24 cellular contexts compared by ENCODE assay signal in the genomic region with DNA sequence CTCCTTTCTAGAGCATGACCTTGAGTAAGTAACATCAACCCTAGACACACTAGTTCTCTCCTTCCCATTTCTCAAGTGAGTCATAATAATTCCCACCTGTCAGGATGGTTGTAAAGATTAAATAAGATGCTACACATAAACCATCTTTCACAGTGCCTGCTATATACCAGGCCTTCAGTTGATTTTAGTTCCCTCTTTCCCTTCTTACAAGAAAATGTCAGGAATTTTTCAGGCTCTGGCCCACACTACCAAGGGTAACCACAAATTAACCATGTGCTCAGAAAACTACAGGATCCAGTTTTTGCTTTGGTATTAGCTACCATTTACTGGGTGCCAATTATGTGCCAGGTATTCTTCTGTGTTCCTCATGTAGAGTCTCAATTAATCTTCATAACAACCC. TPM values are rescaled to one million over a fixed set of nuclear protein-coding genes. Genes with fewer than 3 reads are reported as not detected.
DNase-seq lines count a peak whose midpoint lies in the region; ATAC-seq and TF ChIP-seq lines count a peak whose summit lies in the region.
"Had no signal": no experiment of that assay in that cellular context is flagged by ENCODE, and none has a peak within 500 bp of the region (broad histone marks: within the 10 kb centered on the region; RNA-seq: fewer than 3 reads in every experiment).

No MANE protein-coding gene starts in this region.

- intact Hi-C loops in IMR-90 (cut with micrococcal nuclease): no loop called here

- 0 out of 2 replicates have a peak, but pooled peaks have one; percentile 27 for ATAC-seq in IMR-90 (ENCODE audit: low read depth)
- no peak for ATAC-seq in HG03095 (IDR thresholded peaks at IDR 0.05; ENCODE audit: unreplicated experiment)
- ATAC-seq in HG03135 (IDR thresholded peaks at IDR 0.05; ENCODE audit: unreplicated experiment): no peak

- H2BK5ac ChIP-seq in IMR-90 (ENCODE audit: low read depth, low read length, poor library complexity, severe bottlenecking): no peak overlapping the region

- H3K4me2 ChIP-seq in IMR-90 (ENCODE audit: low read depth, low read length): no peak overlapping the region
- peak overlapping the region; percentile 17 for H3K4me2 ChIP-seq in smooth muscle cell
- H3K4me2 ChIP-seq: KMS-11, PC-9 had no signal

- no peak for TF ChIP-seq CTCF in AG10803 (conservative IDR thresholded peaks at IDR 0.05; ENCODE audit: low read length)
- no peak for TF ChIP-seq CTCF in IMR-90 (conservative IDR thresholded peaks at IDR 0.05; ENCODE audit: low read depth, low read length)
- TF ChIP-seq CTCF in astrocyte of the spinal cord (IDR thresholded peaks at IDR 0.05; ENCODE audit: low read depth, low read length): no peak
- TF ChIP-seq CTCF in smooth muscle cell (IDR thresholded peaks at IDR 0.05; ENCODE audit: borderline replicate concordance, insufficient read depth, poor library complexity, severe bottlenecking): no peak

- H2BK15ac ChIP-seq in IMR-90 (ENCODE audit: low read depth, low read length): no peak overlapping the region

- H3K27me3 ChIP-seq in IMR-90 (ENCODE audit: control insufficient read depth, insufficient read depth, low read length) (no peaks in the 10 kb centered on the region), smooth muscle cell (ENCODE audit: low read depth) (no peaks in the 10 kb centered on the region)
- H3K27me3 ChIP-seq: SJSA1 had no signal

- TF ChIP-seq RAD21 in IMR-90 (IDR thresholded peaks at IDR 0.05; ENCODE audit: low read length): no peak

- H4K20me1 ChIP-seq in IMR-90 (ENCODE audit: insufficient read depth, low read length) (no peaks in the 10 kb centered on the region), smooth muscle cell (ENCODE audit: low read depth) (no peaks in the 10 kb centered on the region)

- H3F3A ChIP-seq in smooth muscle cell (ENCODE audit: low read depth): peaks cover 7% of the 10 kb centered on the region

- CTCF ChIA-PET in IMR-90 (lab: Yijun Ruan, JAX): no interaction called here

- no peak overlapping the region for H2AK5ac ChIP-seq in IMR-90 (ENCODE audit: low read depth, low read length)

- no peak overlapping the region for H3K27ac ChIP-seq in IMR-90 (ENCODE audit: insufficient read depth, low read length)
- H3K27ac ChIP-seq in smooth muscle cell (ENCODE audit: low read depth): no peak overlapping the region
- H3K27ac ChIP-seq: GM23248, KMS-11, PC-9, SJSA1 had no signal

- H3K9me3 ChIP-seq in IMR-90 (ENCODE audit: control insufficient read depth, insufficient read depth, low read length) (no peaks in the 10 kb centered on the region), smooth muscle cell (replicated peaks; ENCODE audit: low read depth) (no peaks in the 10 kb centered on the region)
- H3K9me3 ChIP-seq: SJSA1 had no signal

- no peak overlapping the region for H2AK9ac ChIP-seq in IMR-90 (replicated peaks; ENCODE audit: low read depth, low read length, poor library complexity)

- no peak overlapping the region for H3K23ac ChIP-seq in IMR-90 (ENCODE audit: low read depth, low read length)

- no peaks in the 10 kb centered on the region for H3K79me1 ChIP-seq in IMR-90 (ENCODE audit: low read depth in 1 of 2, low read length in 2 of 2)

- no peak overlapping the region for H3K4ac ChIP-seq in IMR-90 (ENCODE audit: low read depth, low read length)

- H2AFZ ChIP-seq in IMR-90 (replicated peaks; ENCODE audit: low read length, poor library complexity) (no peak overlapping the region), smooth muscle cell (ENCODE audit: low read depth) (no peak overlapping the region)
- H2AFZ ChIP-seq: GM23248, PC-9 had no signal

- no peak overlapping the region for H3K14ac ChIP-seq in IMR-90 (replicated peaks; ENCODE audit: low read depth, low read length)

- DNase-seq in AG10803 (ENCODE audit: low read depth): peak; percentile 62
- no peak for DNase-seq in IMR-90
- DNase-seq in astrocyte of the spinal cord (ENCODE audit: low read depth, low spot score): peak; percentile 22
- DNase-seq in smooth muscle cell (lab: John Stamatoyannopoulos, UW; ENCODE audit: unreplicated experiment): no peak
- no peak for DNase-seq in ureter (ENCODE audit: low spot score)
- DNase-seq: 8988T; ACHN; C1 segment of cervical spinal cord; CD4-positive, alpha-beta memory T cell; COR-L47; EL; GDM1; H9; MM.1S; NCI-H2029; NCI-H446 treated with DMSO at 0.1 percent for 48 hours; NCI-H526 treated with DMSO at 0.1 percent for 48 hours; PC-9; Right ventricle myocardium superior had no signal

- H3K36me3 ChIP-seq in IMR-90 (ENCODE audit: control insufficient read depth, insufficient read depth, low read length): peaks cover 7% of the 10 kb centered on the region
- no peaks in the 10 kb centered on the region for H3K36me3 ChIP-seq in smooth muscle cell (ENCODE audit: low read depth)

- no peak overlapping the region for H3K18ac ChIP-seq in IMR-90 (ENCODE audit: low read depth, low read length)

- no peak overlapping the region for H2BK120ac ChIP-seq in IMR-90 (ENCODE audit: low read depth, low read length)

- no peak overlapping the region for H3K56ac ChIP-seq in IMR-90 (ENCODE audit: extremely low read depth, insufficient read depth, low read length)

- no peaks in the 10 kb centered on the region for H3K9me1 ChIP-seq in IMR-90 (ENCODE audit: insufficient read depth, low read length)

- in situ Hi-C loops in IMR-90 (cut with MboI; ENCODE audit: low sequenced_read_pairs): loop anchor here (25.0 kb wide), 1 partner anchor 156 kb away; a partner anchor contains a TSS
- in situ Hi-C loops in astrocyte of the spinal cord (cut with HindIII; ENCODE audit: low sequenced_read_pairs): no loop called here

- dilution Hi-C loops in IMR-90 (cut with HindIII; ENCODE audit: low sequenced_read_pairs, unreplicated experiment): no loop called here

- H4K5ac ChIP-seq in IMR-90 (ENCODE audit: low read depth, low read length): no peak overlapping the region

- H3K4me3 ChIP-seq in AG10803 (ENCODE audit: low read length) (no peak overlapping the region), IMR-90 (ENCODE audit: insufficient read depth, low read depth, low read length) (no peak overlapping the region), astrocyte of the spinal cord (ENCODE audit: low read depth, low read length) (no peak overlapping the region), smooth muscle cell (no peak overlapping the region)
- H3K4me3 ChIP-seq: GM23248, PC-9, SJSA1 had no signal

- no TSS peak for BruUV-seq in IMR-90 (replicated peaks; lab: Mats Ljungman, UMichigan)

- H3K4me1 ChIP-seq in IMR-90 (ENCODE audit: control insufficient read depth, insufficient read depth, low read length): peaks cover 2% of the 10 kb centered on the region; the same call in 1 of the 2 replicates
- H3K4me1 ChIP-seq in smooth muscle cell (ENCODE audit: low read depth): no peaks in the 10 kb centered on the region
- H3K4me1 ChIP-seq: SJSA1 had no signal

- H2BK20ac ChIP-seq in IMR-90 (ENCODE audit: low read depth, low read length): no peak overlapping the region

- no peak overlapping the region for H4K91ac ChIP-seq in IMR-90 (ENCODE audit: insufficient read depth, low read depth, low read length)

- TF ChIP-seq POLR2A in IMR-90 (IDR thresholded peaks at IDR 0.05; ENCODE audit: low read depth, low read length): no peak

- POLR2A ChIA-PET in IMR-90 (lab: Charles Lee; ENCODE audit: unreplicated experiment): no interaction called here

- H4K8ac ChIP-seq in IMR-90 (ENCODE audit: low read depth in 2 of 2, low read length in 2 of 2): no peak overlapping the region

- no peaks in the 10 kb centered on the region for H3K79me2 ChIP-seq in smooth muscle cell (ENCODE audit: low read depth)

- H3K9ac ChIP-seq in IMR-90 (ENCODE audit: low read depth, low read length) (no peak overlapping the region), smooth muscle cell (ENCODE audit: low read depth) (no peak overlapping the region)
- H3K9ac ChIP-seq: GM23248, KMS-11 had no signal

TF ChIP-seq in IMR-90, 13 proteins besides CTCF, POLR2A, EP300 and RAD21:
- no peak for TF ChIP-seq BHLHE40 (IDR thresholded peaks at IDR 0.05; ENCODE audit: low read depth, low read length)
- no peak for TF ChIP-seq CEBPB (IDR thresholded peaks at IDR 0.05; ENCODE audit: low read depth, low read length)
- TF ChIP-seq RCOR1 (IDR thresholded peaks at IDR 0.05; ENCODE audit: insufficient replicate concordance, low read length): no peak
- TF ChIP-seq, protein P1, sequence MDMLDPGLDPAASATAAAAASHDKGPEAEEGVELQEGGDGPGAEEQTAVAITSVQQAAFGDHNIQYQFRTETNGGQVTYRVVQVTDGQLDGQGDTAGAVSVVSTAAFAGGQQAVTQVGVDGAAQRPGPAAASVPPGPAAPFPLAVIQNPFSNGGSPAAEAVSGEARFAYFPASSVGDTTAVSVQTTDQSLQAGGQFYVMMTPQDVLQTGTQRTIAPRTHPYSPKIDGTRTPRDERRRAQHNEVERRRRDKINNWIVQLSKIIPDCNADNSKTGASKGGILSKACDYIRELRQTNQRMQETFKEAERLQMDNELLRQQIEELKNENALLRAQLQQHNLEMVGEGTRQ (IDR thresholded peaks at IDR 0.05; ENCODE audit: low read depth, low read length): no peak
- no peak for TF ChIP-seq MXI1 (IDR thresholded peaks at IDR 0.05; ENCODE audit: borderline replicate concordance, low read depth, low read length)
- no peak for TF ChIP-seq NFE2L2 (IDR thresholded peaks at IDR 0.05; ENCODE audit: low read depth, low read length)
- TF ChIP-seq FOS (IDR thresholded peaks at IDR 0.05; ENCODE audit: low read depth, low read length): no peak
- TF ChIP-seq CHD1 (IDR thresholded peaks at IDR 0.05; ENCODE audit: low read depth, low read length): no peak
- no peak for TF ChIP-seq SMC3 (IDR thresholded peaks at IDR 0.05; ENCODE audit: low read depth, low read length)
- TF ChIP-seq RFX5 (IDR thresholded peaks at IDR 0.05; ENCODE audit: low read depth, low read length): no peak
- TF ChIP-seq, protein P2, sequence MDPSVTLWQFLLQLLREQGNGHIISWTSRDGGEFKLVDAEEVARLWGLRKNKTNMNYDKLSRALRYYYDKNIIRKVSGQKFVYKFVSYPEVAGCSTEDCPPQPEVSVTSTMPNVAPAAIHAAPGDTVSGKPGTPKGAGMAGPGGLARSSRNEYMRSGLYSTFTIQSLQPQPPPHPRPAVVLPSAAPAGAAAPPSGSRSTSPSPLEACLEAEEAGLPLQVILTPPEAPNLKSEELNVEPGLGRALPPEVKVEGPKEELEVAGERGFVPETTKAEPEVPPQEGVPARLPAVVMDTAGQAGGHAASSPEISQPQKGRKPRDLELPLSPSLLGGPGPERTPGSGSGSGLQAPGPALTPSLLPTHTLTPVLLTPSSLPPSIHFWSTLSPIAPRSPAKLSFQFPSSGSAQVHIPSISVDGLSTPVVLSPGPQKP (IDR thresholded peaks at IDR 0.05; ENCODE audit: borderline replicate concordance, low read depth, low read length): no peak
- no peak for TF ChIP-seq MAZ (IDR thresholded peaks at IDR 0.05; ENCODE audit: borderline replicate concordance, low read depth, low read length)
- TF ChIP-seq MAFK (IDR thresholded peaks at IDR 0.05; ENCODE audit: low read depth, low read length): no peak

RNA-seq across cellular contexts. Expression of a gene that starts 42.7 kb away (rescaled TPM):
- total RNA-seq in IMR-90 (2012; rRNA removed) (153 and 285 TPM in 2 replicates), smooth muscle cell (221 and 228 TPM in 2 replicates), ureter (78.3 TPM)
- polyA plus RNA-seq in IMR-90 (2012; rRNA removed) (71.2 and 80.4 TPM in 2 replicates), smooth muscle cell (101 and 104 TPM in 2 replicates)
- 7.7 and 17.9 TPM in 2 replicates for polyA plus RNA-seq in IMR-90 (2012; cell fraction: cytosol; rRNA removed)
- 9.3 and 112 TPM in 2 replicates for polyA plus RNA-seq in IMR-90 (2012; cell fraction: nucleus; rRNA removed; ENCODE audit: low replicate concordance)

Comparison
In these comparisons a context has a peak if more than half of its experiments do, and no peak if none do; other contexts are left out.
1. DNase-seq: peak in AG10803 (single experiment) and astrocyte of the spinal cord (single experiment); none in IMR-90 (single experiment), smooth muscle cell (single experiment) and ureter (single experiment).